In the genomic region with DNA sequence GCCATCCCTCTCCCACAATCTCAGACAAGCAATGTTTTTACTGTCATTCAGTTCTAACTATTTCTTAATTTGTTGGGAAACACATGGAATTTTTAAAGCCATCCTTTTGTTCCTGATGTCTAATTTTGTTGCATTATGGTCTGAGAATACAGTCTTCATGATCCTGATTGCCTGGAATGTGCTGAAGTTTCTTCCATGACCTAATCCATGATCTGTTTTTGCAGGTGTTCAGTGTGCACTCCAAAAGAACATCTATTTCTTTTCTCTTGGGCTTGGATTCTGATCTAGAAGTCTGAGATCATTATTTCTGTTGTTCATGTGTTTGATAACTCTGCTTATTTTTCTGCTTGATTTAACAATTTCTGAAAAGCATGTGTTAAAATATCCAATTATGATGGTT, we compare ENCODE assay signal across 27 cellular contexts. TPM values are rescaled to one million over a fixed set of nuclear protein-coding genes. Genes with fewer than 3 reads are reported as not detected.
"Had no signal": no experiment of that assay in that cellular context is flagged by ENCODE, and none has a peak within 500 bp of the region (broad histone marks: within the 10 kb centered on the region; RNA-seq: fewer than 3 reads in every experiment).

No MANE protein-coding gene starts in this region.

- ATAC-seq: naive thymus-derived CD4-positive, alpha-beta T cell; natural killer cell; psoas muscle; right cardiac atrium; right lobe of liver; stimulated activated effector memory CD8-positive, alpha-beta T cell treated with anti-CD3 and anti-CD28 coated beads, Interleukin-12 subunit alpha, Interleukin-12 subunit beta, amount 100 ng/mL, for 72 hours; stimulated activated naive B cell treated with anti-CD40 and anti-IgM and Interleukin-4, amounts not matched to agents 10 μg/mL and 1 μg/mL and 100 μg/mL, for 72 hours; upper lobe of right lung had no signal

- H3K27me3 ChIP-seq: neural progenitor cell, ovary, right lobe of liver, spleen, stomach, tibial artery, transverse colon, upper lobe of right lung, uterus had no signal

- DNase-seq: naive thymus-derived CD4-positive, alpha-beta T cell; natural killer cell; occipital lobe; ovary; posterior cingulate gyrus; psoas muscle; right cardiac atrium; right lobe of liver; spleen; stimulated activated CD4-positive, alpha-beta T cell treated with anti-CD3 and anti-CD28 coated beads, Interleukin-12 subunit alpha, Interleukin-12 subunit beta, amount 100 ng/mL, for 4 hours; stimulated activated CD4-positive, alpha-beta T cell treated with anti-CD3 and anti-CD28 coated beads, Interleukin-1b, Interleukin-23, amount 100 ng/mL, for 48 hours; stimulated activated CD4-positive, alpha-beta T cell treated with anti-CD3 and anti-CD28 coated beads, Interleukin-4, amount 100 ng/mL, for 1 hour; stimulated activated naive B cell treated with anti-CD40 and anti-IgM and Interleukin-4, amounts not matched to agents 10 μg/mL and 1 μg/mL and 100 μg/mL, for 72 hours; stimulated activated naive CD4-positive, alpha-beta T cell treated with Interleukin-2 at 50 U/mL for 16 hours; stomach; tibial artery; transverse colon; upper lobe of right lung; uterus had no signal

- H3K4me2 ChIP-seq: neural progenitor cell, smooth muscle cell had no signal

- H2AFZ ChIP-seq: neural progenitor cell, parathyroid adenoma had no signal

- H3K27ac ChIP-seq: neural progenitor cell, ovary, parathyroid adenoma, psoas muscle, right lobe of liver, skin epidermis, spleen, stomach, tibial artery, transverse colon, upper lobe of right lung, uterus had no signal

- H3K4me1 ChIP-seq: neural progenitor cell, parathyroid adenoma, psoas muscle, right lobe of liver, spleen, stomach, tibial artery, transverse colon, upper lobe of right lung, uterus had no signal

- H3K4me3 ChIP-seq: neural progenitor cell, ovary, psoas muscle, right lobe of liver, skin epidermis, smooth muscle cell, spleen, stomach, tibial artery, transverse colon, upper lobe of right lung, uterus had no signal

- H3K36me3 ChIP-seq: neural progenitor cell, ovary, right lobe of liver, spleen, stomach, tibial artery, transverse colon, upper lobe of right lung, uterus had no signal

- H3K79me2 ChIP-seq: parathyroid adenoma had no signal

- H3K9ac ChIP-seq: neural progenitor cell, parathyroid adenoma had no signal

- H3K9me3 ChIP-seq: ovary, psoas muscle, right lobe of liver, spleen, stomach, tibial artery, transverse colon, upper lobe of right lung, uterus had no signal

RNA-seq across cellular contexts. Expression of gene A2ML1, which starts 48.6 kb away (rescaled TPM):
- total RNA-seq: naive thymus-derived CD4-positive, alpha-beta T cell; natural killer cell; renal cortical epithelial cell; spleen; subcutaneous adipose tissue; transverse colon; upper lobe of right lung had no signal
- polyA plus RNA-seq: naive thymus-derived CD4-positive, alpha-beta T cell; neural cell had no signal
